In the genomic region with DNA sequence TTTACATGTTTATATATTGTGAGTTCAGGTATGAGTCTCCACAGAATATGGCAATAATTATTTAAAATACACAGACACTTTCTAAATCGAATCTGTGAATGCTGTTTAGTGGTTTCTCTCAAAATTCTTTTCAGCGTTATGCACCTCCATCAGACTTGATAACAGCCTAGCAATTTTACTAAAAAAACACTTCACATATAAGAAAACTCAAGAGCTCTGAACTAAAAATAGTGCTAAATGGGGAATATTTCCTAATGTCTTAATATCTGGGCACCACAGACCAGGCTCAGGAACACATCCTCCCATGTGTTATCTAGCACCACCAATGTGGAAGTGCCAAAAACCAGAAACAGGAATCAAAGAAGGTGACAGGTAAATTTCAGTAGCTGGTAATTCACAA, we compare ENCODE assay signal across 21 cellular contexts. TPM values are rescaled to one million over a fixed set of nuclear protein-coding genes. Genes with fewer than 3 reads are reported as not detected.
DNase-seq lines count a peak whose midpoint lies in the region; ATAC-seq and TF ChIP-seq lines count a peak whose summit lies in the region.
"Had no signal": no experiment of that assay in that cellular context is flagged by ENCODE, and none has a peak within 500 bp of the region (broad histone marks: within the 10 kb centered on the region; RNA-seq: fewer than 3 reads in every experiment).

No MANE protein-coding gene starts in this region.

- H3K36me3 ChIP-seq in brain microvascular endothelial cell (replicated peaks), result no peaks in the 10 kb centered on the region
- H3K36me3 ChIP-seq in mesodermal cell (ENCODE audit: control insufficient read depth, insufficient read depth, low read length), result no peaks in the 10 kb centered on the region
- H3K36me3 ChIP-seq: gastrocnemius medialis, thoracic aorta had no signal

- CTCF ChIA-PET in Calu3 (lab: Charles Lee), result no interaction called here

- H3K4me1 Mint-ChIP-seq in Calu3 (ENCODE audit: low read depth, unreplicated experiment), result peaks cover 34% of the 10 kb centered on the region
- H3K4me1 Mint-ChIP-seq: memory B cell, natural killer cell had no signal

- in situ Hi-C loops in brain microvascular endothelial cell (cut with HindIII; ENCODE audit: low pct_ligation_motif_present, low sequenced_read_pairs), result no loop called here

- intact Hi-C loops in Calu3 (cut with micrococcal nuclease; ENCODE audit: unreplicated experiment), result no loop called here

- no peaks in the 10 kb centered on the region for H3K27me3 ChIP-seq in brain microvascular endothelial cell (replicated peaks)
- H3K27me3 ChIP-seq: gastrocnemius medialis had no signal

- DNase-seq in Calu3 (no peak), NCI-H226 (peak; percentile 33), brain microvascular endothelial cell (peak; percentile 30), NCI-H146 treated with DMSO at 0.1 percent for 48 hours (lab: John Stamatoyannopoulos, UW; ENCODE audit: unreplicated experiment) (no peak), DMS153 treated with DMSO at 0.1 percent for 48 hours (lab: John Stamatoyannopoulos, UW; ENCODE audit: unreplicated experiment) (no peak), NCI-H1417 (lab: John Stamatoyannopoulos, UW) (no peak)
- DNase-seq: activated CD8-positive, alpha-beta memory T cell treated with anti-CD3 and anti-CD28 coated beads, Interleukin-2, amount 50 U/mL, for 48 hours; dermis blood vessel endothelial cell; gastrocnemius medialis; natural killer cell; NCI-H1048; NCI-H2029 treated with DMSO at 0.1 percent for 48 hours; NCI-H446 treated with DMSO at 0.1 percent for 48 hours; stimulated activated naive CD4-positive, alpha-beta T cell had no signal

- H3K27ac ChIP-seq in brain microvascular endothelial cell (peak overlapping the region; percentile 97), mesodermal cell (ENCODE audit: low read depth, low read length, severe bottlenecking) (peak overlapping the region; percentile 96)
- H3K27ac ChIP-seq: gastrocnemius medialis, KMS-11, thoracic aorta had no signal

- no peaks in the 10 kb centered on the region for H3K9me3 ChIP-seq in mesodermal cell (ENCODE audit: control insufficient read depth, low read length)
- H3K9me3 ChIP-seq: gastrocnemius medialis, thoracic aorta had no signal

- BruUV-seq in Calu3 (replicated peaks; lab: Mats Ljungman, UMichigan), result no TSS peak

- no peak for TF ChIP-seq CTCF in Calu3 (IDR thresholded peaks at IDR 0.05; ENCODE audit: unreplicated experiment)
- TF ChIP-seq CTCF in brain microvascular endothelial cell (IDR thresholded peaks at IDR 0.05; ENCODE audit: low read depth, low read length, missing control alignments), result no peak

- no CpG with 5 or more reads among the region's 2 CpGs for WGBS in mesodermal cell (ENCODE audit: insufficient coverage in 2 of 2), 2 experiments

- H3K9me3 Mint-ChIP-seq in Calu3 (ENCODE audit: low read depth, unreplicated experiment), result peaks cover 3% of the 10 kb centered on the region

- peaks cover 8% of the 10 kb centered on the region for H3K36me3 Mint-ChIP-seq in Calu3 (ENCODE audit: insufficient read depth, unreplicated experiment)

- H3K27ac Mint-ChIP-seq in Calu3 (ENCODE audit: unreplicated experiment), result peak overlapping the region; percentile 84
- H3K27ac Mint-ChIP-seq: memory B cell, natural killer cell had no signal

- H3K27me3 Mint-ChIP-seq in Calu3 (ENCODE audit: unreplicated experiment), result no peaks in the 10 kb centered on the region
- H3K27me3 Mint-ChIP-seq: memory B cell had no signal

- H3K4me3 ChIP-seq in brain microvascular endothelial cell (ENCODE audit: low read depth, low read length), result no peak overlapping the region
- no peak overlapping the region for H3K4me3 ChIP-seq in mesodermal cell (ENCODE audit: extremely low read depth, insufficient read depth, low read length, poor library complexity, severe bottlenecking)
- H3K4me3 ChIP-seq: gastrocnemius medialis, GM12878, thoracic aorta had no signal

- no peak for ATAC-seq in HG03139 (IDR thresholded peaks at IDR 0.05; ENCODE audit: unreplicated experiment)
- ATAC-seq: gastrocnemius medialis, natural killer cell, sciatic nerve had no signal

- no peak overlapping the region for H3K4me3 Mint-ChIP-seq in Calu3 (ENCODE audit: low read depth, unreplicated experiment)
- H3K4me3 Mint-ChIP-seq: memory B cell, natural killer cell had no signal

- H3K4me1 ChIP-seq in mesodermal cell (ENCODE audit: control insufficient read depth, insufficient read depth, low read length, poor library complexity, severe bottlenecking), result peaks cover 8% of the 10 kb centered on the region

RNA-seq across cellular contexts. Expression of a gene that starts 47.9 kb away (rescaled TPM):
- total RNA-seq in Calu3 (2022), result 40.1 and 46.0 TPM in 2 replicates
- polyA plus RNA-seq in mesodermal cell (2013, experiment 1 of 2), result 20.1 TPM
- 17.8 TPM for polyA plus RNA-seq in mesodermal cell (2013, experiment 2 of 2)

Comparison
In these comparisons a context has a peak if more than half of its experiments do, and no peak if none do; other contexts are left out.
1. DNase-seq: peak in NCI-H226 (single experiment) and brain microvascular endothelial cell (single experiment); none in Calu3 (single experiment), NCI-H146 treated with DMSO at 0.1 percent for 48 hours (single experiment), DMS153 treated with DMSO at 0.1 percent for 48 hours (single experiment) and NCI-H1417 (0 of 3).